In genomic region chrX:6226053-6226645, GRCh38 we compare ENCODE assay signal across 9 cellular contexts. TPM values are rescaled to one million over a fixed set of nuclear protein-coding genes. Genes with fewer than 3 reads are reported as not detected.
DNase-seq lines count a peak whose midpoint lies in the region; TF ChIP-seq lines count a peak whose summit lies in the region.
"Had no signal": no experiment of that assay in that cellular context is flagged by ENCODE, and none has a peak within 500 bp of the region (broad histone marks: within the 10 kb centered on the region; RNA-seq: fewer than 3 reads in every experiment).

No MANE protein-coding gene starts in this region.

- H3K9me3 ChIP-seq in ascending aorta (no peaks in the 10 kb centered on the region), iPS-18c (ENCODE audit: control insufficient read depth, insufficient read depth, low read length) (peaks cover 12% of the 10 kb centered on the region), spleen (no peaks in the 10 kb centered on the region)
- H3K9me3 ChIP-seq: MG63 had no signal

- no peaks in the 10 kb centered on the region for H4K20me1 ChIP-seq in KMS-11 (ENCODE audit: insufficient read depth)

- H3K27ac ChIP-seq in KMS-11, result no peak overlapping the region
- no peak overlapping the region for H3K27ac ChIP-seq in ascending aorta
- H3K27ac ChIP-seq in spleen, result peak overlapping the region in 5 of 8 donors; percentile 15 to 70 (median 26)

- H3K4me3 ChIP-seq in KMS-11 (IDR thresholded peaks at IDR 0.05; ENCODE audit: insufficient read depth, low read depth, low read length) (no peak overlapping the region), ascending aorta (peak overlapping the region; percentile 28 to 33), iPS-18c (ENCODE audit: insufficient read depth, low read depth, low read length) (peak overlapping the region; percentile 61), spleen (peak overlapping the region; percentile 23 to 68 (median 50))
- H3K4me3 ChIP-seq: MG63 had no signal

- H2AFZ ChIP-seq in KMS-11 (ENCODE audit: low read depth), result peak overlapping the region; percentile 85; the same call in 1 of the 2 replicates

- H3K9ac ChIP-seq in KMS-11, result peak overlapping the region; percentile 47; the same call in 1 of the 2 replicates

- intact Hi-C loops in ascending aorta (cut with DNase I) (no loop called here), spleen (cut with DNase I; ENCODE audit: low total_unique reads) (no loop called here)

- DNase-seq in ascending aorta (ENCODE audit: low spot score in 2 of 2) (no peak), spleen (peak; percentile 77), NCI-H1436 (lab: John Stamatoyannopoulos, UW) (no peak), HT-29 (ENCODE audit: low spot score) (no peak)
- DNase-seq in activated CD8-positive, alpha-beta memory T cell treated with anti-CD3 and anti-CD28 coated beads, Interleukin-2, amount 50 U/mL, for 4 hours, result no peak
- no peak for DNase-seq in stimulated activated CD8-positive, alpha-beta memory T cell treated with anti-CD3 and anti-CD28 coated beads, Interleukin-4, amount 100 ng/mL, for 48 hours
- DNase-seq: MG63 had no signal

- H3K4me1 ChIP-seq in KMS-11 (ENCODE audit: low read depth, poor library complexity, severe bottlenecking) (no peaks in the 10 kb centered on the region), ascending aorta (no peaks in the 10 kb centered on the region), spleen (peaks cover 0 to 6% (median 2%) of the 10 kb centered on the region in 6 donors)

- H3K36me3 ChIP-seq in KMS-11 (ENCODE audit: insufficient read depth) (no peaks in the 10 kb centered on the region), ascending aorta (no peaks in the 10 kb centered on the region), spleen (no peaks in the 10 kb centered on the region)
- H3K36me3 ChIP-seq: MG63 had no signal

- WGBS in spleen, 5 donors, result 1 to 9% (median 3%) methylated on average over 7 to 50 of the region's 50 CpGs

- no peaks in the 10 kb centered on the region for H3K79me2 ChIP-seq in KMS-11 (ENCODE audit: insufficient read depth, low read depth)

- peak overlapping the region; percentile 57; the same call in 1 of the 2 replicates for H3K4me2 ChIP-seq in KMS-11

- no peak for TF ChIP-seq POLR2A in spleen (IDR thresholded peaks at IDR 0.05)

- TF ChIP-seq CTCF in KMS-11 (conservative IDR thresholded peaks at IDR 0.05; ENCODE audit: low read depth, low read length) (no peak), ascending aorta (IDR thresholded peaks at IDR 0.05) (no peak), spleen (IDR thresholded peaks at IDR 0.05 in 8 of 11, conservative IDR thresholded peaks at IDR 0.05 in 3 of 11) (no peak)

- no peaks in the 10 kb centered on the region for H3K27me3 ChIP-seq in KMS-11 (ENCODE audit: insufficient read depth, low read depth)
- no peaks in the 10 kb centered on the region for H3K27me3 ChIP-seq in ascending aorta
- H3K27me3 ChIP-seq in spleen (replicated peaks in 1 of 7), result peaks cover 0 to 47% (median 23%) of the 10 kb centered on the region in 7 donors

RNA-seq across cellular contexts. Expression of gene NLGN4X, which starts 2.5 kb away (rescaled TPM):
- total RNA-seq in ascending aorta (1.4 TPM), spleen (10 to 100 TPM in 2 of 7 donors, 1 to 10 TPM in 5; 3.8 to 16.1 (median 8.8) TPM)
- polyA plus RNA-seq in spleen, result 1 to 10 TPM in 2 of 3 donors, under 1 TPM in 1; 0.68 to 2.6 (median 1.7) TPM
- total RNA-seq in HT-29 (2014; rRNA removed; shearing (Covaris generic)), result not detected in 2 replicates

Comparison
In these comparisons a context has a peak if more than half of its experiments do, and no peak if none do; other contexts are left out.
1. H3K27ac ChIP-seq: peak in spleen (5 of 8); none in KMS-11 (single experiment) and ascending aorta (0 of 2).